Comparison of ENCODE assay signal across 29 cellular contexts in genomic region chr11:35135222-35135621, GRCh38. TPM values are rescaled to one million over a fixed set of nuclear protein-coding genes. Genes with fewer than 3 reads are reported as not detected.
A peak's percentile ranks its signal among the peaks of the same experiment; 100 is the strongest.
DNase-seq lines count a peak whose midpoint lies in the region; ATAC-seq, FAIRE-seq and TF ChIP-seq lines count a peak whose summit lies in the region.
"Had no signal": no experiment of that assay in that cellular context is flagged by ENCODE, and none has a peak within 500 bp of the region (broad histone marks: within the 10 kb centered on the region; RNA-seq: fewer than 3 reads in every experiment).

No MANE protein-coding gene starts in this region.

- H3K36me3 Mint-ChIP-seq in HFFc6 (ENCODE audit: low read depth) (peaks cover 19% of the 10 kb centered on the region), astrocyte (ENCODE audit: low read depth, unreplicated experiment) (no peaks in the 10 kb centered on the region), T-helper 17 cell (ENCODE audit: low read depth) (peaks cover 11% of the 10 kb centered on the region)
- H3K36me3 Mint-ChIP-seq in activated CD4-positive, alpha-beta T cell treated with anti-CD3 and anti-CD28 coated beads, Interleukin-2, amount 10 ng/mL, durations not matched to agents 7 days and 5 days (ENCODE audit: low read depth) = peaks cover 9% of the 10 kb centered on the region

- H3K9ac ChIP-seq in astrocyte (ENCODE audit: low read length) = no peak overlapping the region
- H3K9ac ChIP-seq: BLaER1 treated with 17β-estradiol and CSF1 and Interleukin-3, amounts not matched to agents 10 nM and 100 nM had no signal

- peak overlapping the region; percentile 58; the same call in 1 of the 2 replicates for H3K27ac Mint-ChIP-seq in HFFc6
- no peak overlapping the region for H3K27ac Mint-ChIP-seq in astrocyte (ENCODE audit: unreplicated experiment)
- H3K27ac Mint-ChIP-seq in T-helper 17 cell = no peak overlapping the region
- H3K27ac Mint-ChIP-seq in activated CD4-positive, alpha-beta T cell treated with anti-CD3 and anti-CD28 coated beads, Interleukin-2, amount 10 ng/mL, durations not matched to agents 7 days and 5 days = no peak overlapping the region

- FAIRE-seq in astrocyte (lab: Jason Lieb, UNC) = peak; percentile 43
- FAIRE-seq: endothelial cell of umbilical vein, G401.6, K562 had no signal

- intact Hi-C loops in testis (cut with DNase I; ENCODE audit: low total_unique reads) = no loop called here

- peaks cover 22% of the 10 kb centered on the region for H3K4me1 ChIP-seq in ACC112 (ENCODE audit: control insufficient read depth, insufficient read depth, low read length, unreplicated experiment)
- H3K4me1 ChIP-seq in astrocyte (ENCODE audit: insufficient read depth, low read length) = peaks cover 7% of the 10 kb centered on the region
- H3K4me1 ChIP-seq in testis = no peaks in the 10 kb centered on the region
- H3K4me1 ChIP-seq: foreskin keratinocyte, HAP-1 had no signal

- H3K27me3 Mint-ChIP-seq in HFFc6 (ENCODE audit: insufficient read depth) = peaks cover 18% of the 10 kb centered on the region
- H3K27me3 Mint-ChIP-seq in astrocyte (ENCODE audit: low read depth, unreplicated experiment) = peaks cover 26% of the 10 kb centered on the region
- H3K27me3 Mint-ChIP-seq in T-helper 17 cell = no peaks in the 10 kb centered on the region
- no peaks in the 10 kb centered on the region for H3K27me3 Mint-ChIP-seq in activated CD4-positive, alpha-beta T cell treated with anti-CD3 and anti-CD28 coated beads, Interleukin-2, amount 10 ng/mL, durations not matched to agents 7 days and 5 days

- TF ChIP-seq POLR2A in testis (IDR thresholded peaks at IDR 0.05) = no peak

- H3K9me3 ChIP-seq in astrocyte (ENCODE audit: insufficient read depth, low read depth, low read length) = no peaks in the 10 kb centered on the region
- no peaks in the 10 kb centered on the region for H3K9me3 ChIP-seq in testis
- no peaks in the 10 kb centered on the region for H3K9me3 ChIP-seq in T-helper 17 cell (ENCODE audit: control insufficient read depth, low read length, poor library complexity, severe bottlenecking)
- H3K9me3 ChIP-seq: BLaER1 treated with 17β-estradiol and CSF1 and Interleukin-3, amounts not matched to agents 10 nM and 100 nM; HAP-1; heart right ventricle; tibial artery had no signal

- H2AFZ ChIP-seq in ACC112 (ENCODE audit: low read length, unreplicated experiment) (no peak overlapping the region), astrocyte (ENCODE audit: low read depth, low read length) (no peak overlapping the region)

- H3K79me2 ChIP-seq in ACC112 (ENCODE audit: control insufficient read depth, insufficient read depth, low read length, unreplicated experiment) (peaks cover 21% of the 10 kb centered on the region), astrocyte (ENCODE audit: insufficient read depth, low read length) (peaks cover 21% of the 10 kb centered on the region)

- 77 to 84% methylated on average over 3 of the region's 3 CpGs for WGBS in testis, 2 donors

- no peak for DNase-seq in HFFc6
- peak; percentile 63 for DNase-seq in astrocyte (ENCODE audit: low read depth)
- DNase-seq in omental fat pad (ENCODE audit: low spot score) = no peak
- DNase-seq in testis = no peak
- DNase-seq in T-helper 17 cell = no peak
- no peak for DNase-seq in activated CD4-positive, alpha-beta T cell treated with anti-CD3 and anti-CD28 coated beads, Interleukin-2, amount 10 ng/mL, durations not matched to agents 7 days and 5 days
- DNase-seq in Kasumi-1 (lab: John Stamatoyannopoulos, UW) = no peak
- DNase-seq: activated CD8-positive, alpha-beta memory T cell treated with anti-CD3 and anti-CD28 coated beads, Interleukin-2, amount 10 ng/mL, durations not matched to agents 7 days and 5 days; activated naive CD4-positive, alpha-beta T cell; activated T-cell treated with anti-CD3 and anti-CD28 coated beads, Interleukin-2, amount 50 U/mL, for 48 hours; COR-L47; DMS53; foreskin keratinocyte; heart right ventricle; kidney glomerular epithelial cell; NCI-H1436; NCI-H2081 treated with DMSO at 0.1 percent for 48 hours; NCI-H446; stimulated activated naive CD4-positive, alpha-beta T cell; T1000; tibial artery had no signal

- no peak overlapping the region for H3K4me2 ChIP-seq in astrocyte (ENCODE audit: low read length)

- no peak overlapping the region; the same call in none of the 2 replicates for H3K4me3 Mint-ChIP-seq in HFFc6
- no peak overlapping the region for H3K4me3 Mint-ChIP-seq in astrocyte (ENCODE audit: unreplicated experiment)
- no peak overlapping the region for H3K4me3 Mint-ChIP-seq in T-helper 17 cell
- H3K4me3 Mint-ChIP-seq in activated CD4-positive, alpha-beta T cell treated with anti-CD3 and anti-CD28 coated beads, Interleukin-2, amount 10 ng/mL, durations not matched to agents 7 days and 5 days = no peak overlapping the region
- H3K4me3 Mint-ChIP-seq: activated CD8-positive, alpha-beta memory T cell treated with anti-CD3 and anti-CD28 coated beads, Interleukin-2, amount 10 ng/mL, durations not matched to agents 7 days and 5 days; neural crest cell had no signal

- ATAC-seq in omental fat pad (ENCODE audit: low FRiP score) = peak; percentile 9
- no peak for ATAC-seq in T-helper 17 cell
- ATAC-seq: activated CD8-positive, alpha-beta memory T cell treated with anti-CD3 and anti-CD28 coated beads, Interleukin-2, amount 10 ng/mL, durations not matched to agents 7 days and 5 days; foreskin keratinocyte; K562 had no signal

- H4K20me1 ChIP-seq in astrocyte (ENCODE audit: insufficient read depth, low read length) = peaks cover 10% of the 10 kb centered on the region

- CTCF ChIA-PET in activated CD4-positive, alpha-beta T cell treated with anti-CD3 and anti-CD28 coated beads, Interleukin-2, amount 10 ng/mL, durations not matched to agents 7 days and 5 days (lab: Charles Lee) = interaction anchor here (2.6 kb wide), 1 partner anchor 10 kb away, joined by 6 read pairs; no protein-coding TSS in a partner anchor

- H3K36me3 ChIP-seq in ACC112 (ENCODE audit: insufficient read depth, low read length) (peaks cover 4% of the 10 kb centered on the region; the same call in 1 of the 2 replicates), astrocyte (ENCODE audit: insufficient read depth, low read length) (no peaks in the 10 kb centered on the region), testis (ENCODE audit: low read depth, missing control alignments) (no peaks in the 10 kb centered on the region)
- H3K36me3 ChIP-seq: HAP-1, heart right ventricle, tibial artery had no signal

- H3K4me3 ChIP-seq in ACC112 (ENCODE audit: low read depth, low read length) = no peak overlapping the region
- H3K4me3 ChIP-seq in astrocyte (ENCODE audit: insufficient read depth, low read depth, low read length) = no peak overlapping the region
- H3K4me3 ChIP-seq in testis = no peak overlapping the region
- H3K4me3 ChIP-seq: BLaER1 treated with 17β-estradiol and CSF1 and Interleukin-3, amounts not matched to agents 10 nM and 100 nM; HAP-1; heart right ventricle; K562; lung; tibial artery had no signal

- H3K27ac ChIP-seq in ACC112 (ENCODE audit: low read depth, low read length) (peak overlapping the region; percentile 3; the same call in 1 of the 2 replicates), astrocyte (ENCODE audit: low read depth, low read length) (no peak overlapping the region), testis (no peak overlapping the region)
- H3K27ac ChIP-seq: BLaER1 treated with 17β-estradiol and CSF1 and Interleukin-3, amounts not matched to agents 10 nM and 100 nM; foreskin keratinocyte; heart right ventricle; tibial artery had no signal

- H3K9me3 Mint-ChIP-seq in HFFc6 = peaks cover 7% of the 10 kb centered on the region
- H3K9me3 Mint-ChIP-seq in astrocyte (ENCODE audit: unreplicated experiment) = no peaks in the 10 kb centered on the region
- peaks cover 3% of the 10 kb centered on the region for H3K9me3 Mint-ChIP-seq in activated CD4-positive, alpha-beta T cell treated with anti-CD3 and anti-CD28 coated beads, Interleukin-2, amount 10 ng/mL, durations not matched to agents 7 days and 5 days

- POLR2A ChIA-PET in activated CD4-positive, alpha-beta T cell treated with anti-CD3 and anti-CD28 coated beads, Interleukin-2, amount 10 ng/mL, durations not matched to agents 7 days and 5 days (lab: Charles Lee) = no interaction called here

- H3K27me3 ChIP-seq in ACC112 (ENCODE audit: insufficient read depth, low read length) (no peaks in the 10 kb centered on the region), astrocyte (ENCODE audit: insufficient read depth, low read length) (no peaks in the 10 kb centered on the region), testis (no peaks in the 10 kb centered on the region)
- H3K27me3 ChIP-seq: BLaER1 treated with 17β-estradiol and CSF1 and Interleukin-3, amounts not matched to agents 10 nM and 100 nM; foreskin keratinocyte; heart right ventricle; tibial artery had no signal

- H3K4me1 Mint-ChIP-seq in HFFc6 (ENCODE audit: low read depth) (peaks cover 45% of the 10 kb centered on the region), astrocyte (ENCODE audit: low read depth, unreplicated experiment) (peaks cover 1% of the 10 kb centered on the region), T-helper 17 cell (peaks cover 28% of the 10 kb centered on the region)
- H3K4me1 Mint-ChIP-seq in activated CD4-positive, alpha-beta T cell treated with anti-CD3 and anti-CD28 coated beads, Interleukin-2, amount 10 ng/mL, durations not matched to agents 7 days and 5 days = peaks cover 35% of the 10 kb centered on the region

- TF ChIP-seq CTCF in HFFc6 (IDR thresholded peaks at IDR 0.05) (no peak), astrocyte (IDR thresholded peaks at IDR 0.05; ENCODE audit: insufficient read depth, low read depth, low read length) (no peak), omental fat pad (IDR thresholded peaks at IDR 0.05) (no peak), testis (IDR thresholded peaks at IDR 0.05) (no peak)

RNA-seq across cellular contexts. Expression of gene CD44, which starts 3.7 kb away (rescaled TPM):
- 1,000 to 10,000 TPM; 1,912 to 2,221 (median 2,175) TPM for total RNA-seq in HFFc6 (2021; fragmentation: NEBNext Ultra II Directional; extraction: Animal tissue kit (Norgen Biotek cat#: 25700))
- total RNA-seq in astrocyte (148 and 154 TPM in 2 replicates), omental fat pad (100 to 1,000 TPM in 3 of 4 donors, 10 to 100 TPM in 1; 92.7 to 627 (median 158) TPM), testis (10 to 100 TPM in 1 of 2 donors, 1 to 10 TPM in 1; 4.0 to 13.4 TPM), T-helper 17 cell (1,000 to 10,000 TPM; 1,118 to 1,497 TPM)
- 44.5 TPM for polyA plus RNA-seq in testis (ENCODE audit: insufficient read depth, low read depth, low replicate concordance)
- total RNA-seq in activated CD4-positive, alpha-beta T cell treated with anti-CD3 and anti-CD28 coated beads, Interleukin-2, amount 10 ng/mL, durations not matched to agents 7 days and 5 days = 100 to 1,000 TPM; 518 to 534 TPM

Comparison
In these comparisons a context has a peak if more than half of its experiments do, and no peak if none do; other contexts are left out.
1. RNA of gene CD44, which starts 3.7 kb away (total RNA-seq): 1,912 to 2,221 TPM in HFFc6, 1,118 to 1,497 TPM in T-helper 17 cell, 518 to 534 TPM in activated CD4-positive, alpha-beta T cell treated with anti-CD3 and anti-CD28 coated beads, Interleukin-2, amount 10 ng/mL, durations not matched to agents 7 days and 5 days, 92.7 to 627 TPM in omental fat pad and 148 to 154 TPM in astrocyte; 4.0 to 13.4 TPM in testis; every median in the first group is over 4 times any median in the second.